27 cellular contexts compared by ENCODE assay signal in genomic region chr17:76189247-76189646, GRCh38. TPM values are rescaled to one million over a fixed set of nuclear protein-coding genes. Genes with fewer than 3 reads are reported as not detected.
DNase-seq lines count a peak whose midpoint lies in the region; ATAC-seq and TF ChIP-seq lines count a peak whose summit lies in the region.
"Had no signal": no experiment of that assay in that cellular context is flagged by ENCODE, and none has a peak within 500 bp of the region (broad histone marks: within the 10 kb centered on the region; RNA-seq: fewer than 3 reads in every experiment).

No MANE protein-coding gene starts in this region.

- no peaks in the 10 kb centered on the region for H3K36me3 ChIP-seq in KMS-11 (ENCODE audit: insufficient read depth)
- H3K36me3 ChIP-seq: adrenal gland, cardiac muscle cell, gastroesophageal sphincter, neutrophil, spleen, thyroid gland had no signal

- H3K27me3 Mint-ChIP-seq in T-helper 1 cell treated with Interleukin-12 subunit alpha and Interleukin-12 subunit beta and Interleukin-4 antibody, amounts not matched to agents 30 μg/mL and 1 μg/mL, for 36 hours (ENCODE audit: low read depth): no peaks in the 10 kb centered on the region
- H3K27me3 Mint-ChIP-seq in activated CD8-positive, alpha-beta T cell treated with anti-CD3 and anti-CD28 coated beads, Interleukin-2, amount 10 ng/mL, durations not matched to agents 7 days and 5 days (ENCODE audit: low read depth): no peaks in the 10 kb centered on the region
- H3K27me3 Mint-ChIP-seq in immature natural killer cell (ENCODE audit: low read depth in 3 of 3): no peaks in the 10 kb centered on the region

- H3K27ac Mint-ChIP-seq in T-helper 1 cell treated with Interleukin-12 subunit alpha and Interleukin-12 subunit beta and Interleukin-4 antibody, amounts not matched to agents 30 μg/mL and 1 μg/mL, for 36 hours: peak overlapping the region; percentile 92
- H3K27ac Mint-ChIP-seq in activated CD8-positive, alpha-beta T cell treated with anti-CD3 and anti-CD28 coated beads, Interleukin-2, amount 10 ng/mL, durations not matched to agents 7 days and 5 days: peak overlapping the region; percentile 90
- H3K27ac Mint-ChIP-seq in immature natural killer cell: peak overlapping the region; percentile 32 to 90 (median 72)

- H3K4me3 Mint-ChIP-seq in T-helper 1 cell treated with Interleukin-12 subunit alpha and Interleukin-12 subunit beta and Interleukin-4 antibody, amounts not matched to agents 30 μg/mL and 1 μg/mL, for 36 hours: peak overlapping the region; percentile 56
- H3K4me3 Mint-ChIP-seq in activated CD8-positive, alpha-beta T cell treated with anti-CD3 and anti-CD28 coated beads, Interleukin-2, amount 10 ng/mL, durations not matched to agents 7 days and 5 days: peak overlapping the region; percentile 30
- peak overlapping the region in 3 of 5 donors; percentile 27 to 68 (median 59) for H3K4me3 Mint-ChIP-seq in immature natural killer cell

- peaks cover 90% of the 10 kb centered on the region for H3K4me1 ChIP-seq in KMS-11 (ENCODE audit: low read depth, poor library complexity, severe bottlenecking)
- H3K4me1 ChIP-seq: gastroesophageal sphincter had no signal

- H3K4me1 Mint-ChIP-seq in T-helper 1 cell treated with Interleukin-12 subunit alpha and Interleukin-12 subunit beta and Interleukin-4 antibody, amounts not matched to agents 30 μg/mL and 1 μg/mL, for 36 hours (ENCODE audit: low read depth): peaks cover 63% of the 10 kb centered on the region
- peaks cover 84% of the 10 kb centered on the region for H3K4me1 Mint-ChIP-seq in activated CD8-positive, alpha-beta T cell treated with anti-CD3 and anti-CD28 coated beads, Interleukin-2, amount 10 ng/mL, durations not matched to agents 7 days and 5 days (ENCODE audit: low read depth)
- peaks cover 52 to 58% of the 10 kb centered on the region in 2 donors for H3K4me1 Mint-ChIP-seq in immature natural killer cell

- no peak for TF ChIP-seq CTCF in KMS-11 (conservative IDR thresholded peaks at IDR 0.05; ENCODE audit: low read depth, low read length)

- H3K9ac ChIP-seq in KMS-11: no peak overlapping the region

- CTCF ChIA-PET in activated CD8-positive, alpha-beta T cell treated with anti-CD3 and anti-CD28 coated beads, Interleukin-2, amount 10 ng/mL, durations not matched to agents 7 days and 5 days (lab: Charles Lee): interaction anchor here (0.8 to 7.1 kb wide), 13 partner anchors 9 to 90 kb away, joined by 3 to 96 read pairs (median 4); no protein-coding TSS in a partner anchor

- H3K4me2 ChIP-seq in KMS-11: peak overlapping the region; percentile 75

- H3K27ac ChIP-seq in KMS-11: no peak overlapping the region
- H3K27ac ChIP-seq: 22Rv1, adrenal gland, cardiac muscle cell, dorsolateral prefrontal cortex, gastroesophageal sphincter, neutrophil, thyroid gland had no signal

- no peak for DNase-seq in T-helper 1 cell
- no peak for DNase-seq in activated CD8-positive, alpha-beta T cell treated with anti-CD3 and anti-CD28 coated beads, Interleukin-2, amount 10 ng/mL, durations not matched to agents 7 days and 5 days
- no peak for DNase-seq in immature natural killer cell
- no peak for DNase-seq in NCI-H524 (lab: John Stamatoyannopoulos, UW)
- no peak for DNase-seq in NCI-H187 treated with DMSO at 0.1 percent for 48 hours (lab: John Stamatoyannopoulos, UW)
- no peak for DNase-seq in HuH-7.5 (ENCODE audit: low spot score)
- DNase-seq: activated CD8-positive, alpha-beta memory T cell treated with anti-CD3 and anti-CD28 coated beads, Interleukin-2, amount 50 U/mL, for 4 hours; adrenal gland; DMS 273 treated with DMSO at 0.1 percent for 48 hours; dorsolateral prefrontal cortex; GDM1; NCI-H1436; NK-92 treated with Interleukin-12 subunit alpha and Interleukin-12 subunit beta, amount 100 ng/mL, for 24 hours; RPMI8226; spleen; thyroid gland had no signal

- H3K79me2 ChIP-seq in KMS-11 (ENCODE audit: insufficient read depth, low read depth): no peaks in the 10 kb centered on the region

- H3K9me3 Mint-ChIP-seq in T-helper 1 cell treated with Interleukin-12 subunit alpha and Interleukin-12 subunit beta and Interleukin-4 antibody, amounts not matched to agents 30 μg/mL and 1 μg/mL, for 36 hours: no peaks in the 10 kb centered on the region
- no peaks in the 10 kb centered on the region for H3K9me3 Mint-ChIP-seq in activated CD8-positive, alpha-beta T cell treated with anti-CD3 and anti-CD28 coated beads, Interleukin-2, amount 10 ng/mL, durations not matched to agents 7 days and 5 days (ENCODE audit: insufficient read depth)
- H3K9me3 Mint-ChIP-seq in immature natural killer cell: no peaks in the 10 kb centered on the region

- H4K20me1 ChIP-seq in KMS-11 (ENCODE audit: insufficient read depth): no peaks in the 10 kb centered on the region

- no peak for ATAC-seq in activated CD8-positive, alpha-beta T cell treated with anti-CD3 and anti-CD28 coated beads, Interleukin-2, amount 10 ng/mL, durations not matched to agents 7 days and 5 days
- ATAC-seq: esophagus mucosa, gastroesophageal sphincter, GM12878 had no signal

- H3K27me3 ChIP-seq in KMS-11 (ENCODE audit: insufficient read depth, low read depth): no peaks in the 10 kb centered on the region
- H3K27me3 ChIP-seq: adrenal gland, cardiac muscle cell, dorsolateral prefrontal cortex, spleen, thyroid gland had no signal

- H3K4me3 ChIP-seq in KMS-11 (IDR thresholded peaks at IDR 0.05; ENCODE audit: insufficient read depth, low read depth, low read length): no peak overlapping the region
- H3K4me3 ChIP-seq: adrenal gland, cardiac muscle cell, dorsolateral prefrontal cortex, gastroesophageal sphincter, GM12878, spleen, thyroid gland had no signal

- peaks cover 34% of the 10 kb centered on the region for H3K36me3 Mint-ChIP-seq in T-helper 1 cell treated with Interleukin-12 subunit alpha and Interleukin-12 subunit beta and Interleukin-4 antibody, amounts not matched to agents 30 μg/mL and 1 μg/mL, for 36 hours (ENCODE audit: low read depth)
- H3K36me3 Mint-ChIP-seq in activated CD8-positive, alpha-beta T cell treated with anti-CD3 and anti-CD28 coated beads, Interleukin-2, amount 10 ng/mL, durations not matched to agents 7 days and 5 days (ENCODE audit: low read depth): peaks cover 62% of the 10 kb centered on the region
- no peaks in the 10 kb centered on the region for H3K36me3 Mint-ChIP-seq in immature natural killer cell

- POLR2A ChIA-PET in activated CD8-positive, alpha-beta T cell treated with anti-CD3 and anti-CD28 coated beads, Interleukin-2, amount 10 ng/mL, durations not matched to agents 7 days and 5 days (lab: Charles Lee): interaction anchor here (0.8 to 17.6 kb wide), 7 partner anchors 9 to 405 kb away, joined by 3 to 722 read pairs (median 6); partner anchors contain the start of genes UBALD2 and UNK

- no peak overlapping the region for H2AFZ ChIP-seq in KMS-11 (ENCODE audit: low read depth)

RNA-seq across cellular contexts. Expression of gene FOXJ1, which starts 48.2 kb away (rescaled TPM):
- 1 to 10 TPM; 8.7 to 9.1 TPM for total RNA-seq in activated CD8-positive, alpha-beta T cell treated with anti-CD3 and anti-CD28 coated beads, Interleukin-2, amount 10 ng/mL, durations not matched to agents 7 days and 5 days
- not detected for polyA plus RNA-seq in immature natural killer cell
- total RNA-seq: esophagus mucosa, gastroesophageal sphincter, GM12878, HT1080, M059J had no signal
- polyA plus RNA-seq: BJ, GM12878 had no signal

RNA-seq across cellular contexts. Expression of gene RNF157, which starts 51.0 kb away (rescaled TPM):
- 100 to 1,000 TPM; 150 to 165 TPM for total RNA-seq in activated CD8-positive, alpha-beta T cell treated with anti-CD3 and anti-CD28 coated beads, Interleukin-2, amount 10 ng/mL, durations not matched to agents 7 days and 5 days
- polyA plus RNA-seq in immature natural killer cell: 1 to 10 TPM in 2 of 3 donors, under 1 TPM in 1; 0.69 to 3.0 (median 1.2) TPM
